ENCODE assay signal across 8 cellular contexts in the genomic region with DNA sequence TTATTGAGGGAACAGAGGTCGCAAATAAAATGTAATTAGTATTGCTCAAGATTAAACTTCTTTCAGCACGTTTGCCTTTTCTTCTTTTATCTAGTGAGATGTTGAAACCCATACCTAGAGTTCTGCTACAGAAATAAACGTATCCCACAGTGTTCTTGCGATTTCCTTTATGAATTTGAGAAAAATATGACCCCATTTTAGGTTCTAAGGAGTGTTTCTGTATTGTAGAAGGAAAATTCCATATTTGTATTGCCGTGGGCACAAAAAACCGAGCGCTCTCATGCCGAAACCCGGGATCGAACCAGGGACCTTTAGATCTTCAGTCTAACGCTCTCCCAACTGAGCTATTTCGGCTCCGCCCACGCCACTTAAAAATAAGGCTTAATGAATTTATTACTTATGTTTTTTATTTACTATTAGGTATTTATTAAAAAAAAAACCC. TPM values are rescaled to one million over a fixed set of nuclear protein-coding genes. Genes with fewer than 3 reads are reported as not detected.
DNase-seq lines count a peak whose midpoint lies in the region; ATAC-seq and TF ChIP-seq lines count a peak whose summit lies in the region.

No MANE protein-coding gene starts in this region.

- H3K9me3 ChIP-seq in DOHH2 (ENCODE audit: control insufficient read depth, insufficient read depth, low read length): no peaks in the 10 kb centered on the region

- peak overlapping the region; percentile 100 for H3K27ac Mint-ChIP-seq in memory B cell

- peak; percentile 10 for DNase-seq in NCI-H510A (lab: John Stamatoyannopoulos, UW)
- DNase-seq in activated CD4-positive, alpha-beta T cell treated with anti-CD3 and anti-CD28 coated beads, Interleukin-2, amount 50 U/mL, for 1 hour: peak; percentile 77
- DNase-seq in dorsolateral prefrontal cortex: peak in 8 of 10 donors; percentile 36 to 70 (median 58)
- peak; percentile 72 to 80 for DNase-seq in memory B cell (ENCODE audit: low spot score in 2 of 2)
- DNase-seq in stimulated activated CD8-positive, alpha-beta memory T cell treated with anti-CD3 and anti-CD28 coated beads, Interleukin-12 subunit alpha, Interleukin-12 subunit beta, amount 100 ng/mL, for 4 hours (ENCODE audit: low read depth): peak; percentile 47
- DNase-seq in KBM-7: no peak

- peaks cover 5% of the 10 kb centered on the region; the same call in 1 of the 2 replicates for H3F3A ChIP-seq in DOHH2 (ENCODE audit: control insufficient read depth, insufficient read depth)

- no peaks in the 10 kb centered on the region for H3K36me3 ChIP-seq in DOHH2 (ENCODE audit: control insufficient read depth, low read length)

- H3K4me1 Mint-ChIP-seq in memory B cell: peaks cover 28% of the 10 kb centered on the region

- H3K27me3 ChIP-seq in DOHH2 (ENCODE audit: control insufficient read depth, low read length) (peaks cover 17% of the 10 kb centered on the region), dorsolateral prefrontal cortex (no peaks in the 10 kb centered on the region)

- H3K9me3 Mint-ChIP-seq in memory B cell: peaks cover 1% of the 10 kb centered on the region

- peak overlapping the region; percentile 40 for H3K27ac ChIP-seq in DOHH2 (ENCODE audit: low read depth, low read length)
- H3K27ac ChIP-seq in dorsolateral prefrontal cortex: peak overlapping the region; percentile 5 to 96 (median 86)

- H3K36me3 Mint-ChIP-seq in memory B cell: peaks cover 1% of the 10 kb centered on the region

- H3K4me2 ChIP-seq in DOHH2 (ENCODE audit: low read length): peak overlapping the region; percentile 75

- TF ChIP-seq CTCF in DOHH2 (IDR thresholded peaks at IDR 0.05; ENCODE audit: low read depth, low read length, poor library complexity, severe bottlenecking): no peak
- no peak for TF ChIP-seq CTCF in dorsolateral prefrontal cortex (IDR thresholded peaks at IDR 0.05 in 54 of 56, conservative IDR thresholded peaks at IDR 0.05 in 2 of 56; ENCODE audit: low read depth in 1 of 56, partially characterized antibody in 56 of 56)

- no peaks in the 10 kb centered on the region for H3K79me2 ChIP-seq in DOHH2 (ENCODE audit: control insufficient read depth, low read length)

- ATAC-seq in HG02970 (IDR thresholded peaks at IDR 0.05; ENCODE audit: low FRiP score, unreplicated experiment) (peak; percentile 40), memory B cell (ENCODE audit: low read depth) (peak; percentile 53)

- H4K20me1 ChIP-seq in DOHH2 (ENCODE audit: control insufficient read depth, insufficient read depth, low read depth, low read length): no peaks in the 10 kb centered on the region

- H3K9me2 ChIP-seq in DOHH2 (replicated peaks; ENCODE audit: control insufficient read depth, low read length): no peaks in the 10 kb centered on the region

- H3K4me3 ChIP-seq in DOHH2 (ENCODE audit: low read length): peak overlapping the region; percentile 93
- peak overlapping the region; percentile 49 to 98 (median 81) for H3K4me3 ChIP-seq in dorsolateral prefrontal cortex

- peaks cover 9% of the 10 kb centered on the region for H3K27me3 Mint-ChIP-seq in memory B cell

- H3K4me1 ChIP-seq in DOHH2 (ENCODE audit: control insufficient read depth, low read length): peaks cover 22% of the 10 kb centered on the region

- H3K4me3 Mint-ChIP-seq in memory B cell: peak overlapping the region; percentile 93

- in situ Hi-C loops in KBM-7 (cut with MboI; ENCODE audit: low pct_unique_long_range_greater_than_20kb, low sequenced_read_pairs): loop anchor here (25.0 kb wide), 1 partner anchor 294 kb away; no protein-coding TSS in a partner anchor

- intact Hi-C loops in dorsolateral prefrontal cortex (cut with DNase I): loop anchor here (2.0 to 10.0 kb wide), 4 partner anchors 36 to 117 kb away; no protein-coding TSS in a partner anchor

RNA-seq across cellular contexts. Expression of gene ZNF311, which starts 23.7 kb away (rescaled TPM):
- total RNA-seq in dorsolateral prefrontal cortex: 1 to 10 TPM in 21 of 120 experiments, under 1 TPM in 96, not detected in 3; 0.16 to 1.7 (median 0.59) TPM

RNA-seq across cellular contexts. Expression of gene TRIM27, which starts 57.6 kb away (rescaled TPM):
- total RNA-seq in dorsolateral prefrontal cortex: 10 to 100 TPM; 31.7 to 61.4 (median 42.6) TPM
